Comparison of ENCODE assay signal across 8 cellular contexts in genomic region chr1:183025782-183026774, GRCh38. TPM values are rescaled to one million over a fixed set of nuclear protein-coding genes. Genes with fewer than 3 reads are reported as not detected.
A peak's percentile ranks its signal among the peaks of the same experiment; 100 is the strongest.
DNase-seq lines count a peak whose midpoint lies in the region; ATAC-seq and TF ChIP-seq lines count a peak whose summit lies in the region.

No MANE protein-coding gene starts in this region.

- TF ChIP-seq CTCF in NB4 (IDR thresholded peaks at IDR 0.05; ENCODE audit: low read depth, low read length) = no peak

- DNase-seq in NB4 (ENCODE audit: low read depth) (no peak), dedifferentiated amniotic fluid mesenchymal stem cell (ENCODE audit: extremely low spot score) (peak; percentile 45), trophoblast cell (peak in 1 of 2 donors; percentile 45), KG1 (lab: John Stamatoyannopoulos, UW) (no peak), GOT3 (lab: John Stamatoyannopoulos, UW) (no peak)
- DNase-seq in stimulated activated CD4-positive, alpha-beta T cell treated with anti-CD3 and anti-CD28 coated beads, Interleukin-4, amount 100 ng/mL, for 1 hour = no peak

- no peak overlapping the region for H2AFZ ChIP-seq in trophoblast cell (ENCODE audit: insufficient read depth, low read length, poor library complexity)

- no peaks in the 10 kb centered on the region for H3K27me3 ChIP-seq in trophoblast cell (ENCODE audit: insufficient read depth, low read length)

- no peaks in the 10 kb centered on the region for H3K9me3 ChIP-seq in trophoblast cell (ENCODE audit: insufficient read depth, low read depth, low read length)

- no peak for TF ChIP-seq POLR2A in NB4 (IDR thresholded peaks at IDR 0.05; ENCODE audit: extremely low read depth, insufficient read length)

- no peak overlapping the region for H2BK5ac ChIP-seq in trophoblast cell (ENCODE audit: low read depth, low read length, poor library complexity)

- H3K4ac ChIP-seq in trophoblast cell (ENCODE audit: low read depth, low read length) = peak overlapping the region; percentile 87

- no peak overlapping the region for H3K9ac ChIP-seq in trophoblast cell (ENCODE audit: low read length)

- H3K4me2 ChIP-seq in trophoblast cell (ENCODE audit: low read length) = peak overlapping the region; percentile 38

- no peak overlapping the region for H2BK120ac ChIP-seq in trophoblast cell (ENCODE audit: insufficient read depth, low read length, poor library complexity)

- H4K12ac ChIP-seq in trophoblast cell (ENCODE audit: low read depth, low read length) = no peak overlapping the region

- peaks cover 15% of the 10 kb centered on the region for H3K79me2 ChIP-seq in trophoblast cell (ENCODE audit: control insufficient read depth, insufficient read depth, low read length, poor library complexity)

- H4K8ac ChIP-seq in trophoblast cell (ENCODE audit: low read depth, low read length) = no peak overlapping the region

- no peak overlapping the region for H2BK12ac ChIP-seq in trophoblast cell (ENCODE audit: low read length)

- peaks cover 21% of the 10 kb centered on the region for H3K79me1 ChIP-seq in trophoblast cell (ENCODE audit: low read length)

- no peak overlapping the region for H3K23ac ChIP-seq in trophoblast cell (ENCODE audit: low read length)

- peaks cover 6 to 11% of the 10 kb centered on the region in 2 experiments for H3K4me1 ChIP-seq in trophoblast cell (ENCODE audit: control insufficient read depth in 1 of 2, insufficient read depth in 2 of 2, low read length in 2 of 2)

- H3K18ac ChIP-seq in trophoblast cell (ENCODE audit: low read length) = no peak overlapping the region

- no CpG with 5 or more reads among the region's 4 CpGs for WGBS in trophoblast cell (ENCODE audit: extremely low coverage, insufficient coverage, insufficient read length)

- H3K14ac ChIP-seq in trophoblast cell (ENCODE audit: low read length) = no peak overlapping the region

- H3K27ac ChIP-seq in trophoblast cell (ENCODE audit: low read depth, low read length) = no peak overlapping the region

- H2AK5ac ChIP-seq in trophoblast cell (ENCODE audit: low read length) = no peak overlapping the region

- peak overlapping the region; percentile 95; the same call in 1 of the 2 replicates for H3K4me3 ChIP-seq in GM08714 (ENCODE audit: low read length)
- peak overlapping the region; percentile 89 for H3K4me3 ChIP-seq in NB4 (ENCODE audit: low read depth, low read length)
- H3K4me3 ChIP-seq in trophoblast cell (ENCODE audit: low read depth, low read length) = no peak overlapping the region

- H3K36me3 ChIP-seq in trophoblast cell (ENCODE audit: control insufficient read depth in 1 of 2, insufficient read depth in 2 of 2, low read length in 2 of 2) = no peaks in the 10 kb centered on the region

- no peak overlapping the region for H4K91ac ChIP-seq in trophoblast cell (ENCODE audit: low read depth, low read length)

- ATAC-seq in GM19035 (IDR thresholded peaks at IDR 0.05; ENCODE audit: unreplicated experiment) = no peak

RNA-seq across cellular contexts. Expression of gene LAMC1, which starts 2.9 kb away (rescaled TPM):
- 230 and 236 TPM in 2 replicates for polyA plus RNA-seq in trophoblast cell (2013)
